13 cellular contexts compared by ENCODE assay signal in genomic region chr1:98884864-98885263, GRCh38.
"Had no signal": no experiment of that assay in that cellular context is flagged by ENCODE, and none has a peak within 500 bp of the region (broad histone marks: within the 10 kb centered on the region; RNA-seq: fewer than 3 reads in every experiment).

No MANE protein-coding gene starts in this region.

- H3K36me3 Mint-ChIP-seq: stimulated activated naive B cell treated with anti-CD40 and anti-IgM and Interleukin-4, amounts not matched to agents 10 μg/mL and 1 μg/mL and 100 μg/mL, for 72 hours had no signal

- H3K36me3 ChIP-seq: esophagus squamous epithelium, tibial artery, uterus had no signal

- H3K9me3 Mint-ChIP-seq: natural killer cell treated with Interleukin-12 subunit alpha and Interleukin-12 subunit beta and Interleukin-15 and Interleukin-18, amount 100 ng/mL, for 72 hours had no signal

- H3K4me3 ChIP-seq: esophagus squamous epithelium, tibial artery, uterus had no signal

- H3K4me1 Mint-ChIP-seq: stimulated activated naive B cell treated with anti-CD40 and anti-IgM and Interleukin-4, amounts not matched to agents 10 μg/mL and 1 μg/mL and 100 μg/mL, for 72 hours had no signal

- H3K4me1 ChIP-seq: esophagus squamous epithelium, tibial artery, uterus had no signal

- H3K27me3 ChIP-seq: esophagus squamous epithelium, tibial artery, uterus had no signal

- DNase-seq: activated CD4-positive, CD25-positive, alpha-beta regulatory T cell treated with anti-CD3 and anti-CD28 coated beads, Interleukin-2, amount 50 U/mL, for 72 hours; activated naive CD4-positive, alpha-beta T cell treated with anti-CD3 and anti-CD28 coated beads for 36 hours; activated T-cell treated with anti-CD3 and anti-CD28 coated beads for 4 hours; esophagus squamous epithelium; foreskin melanocyte; mesenchymal stem cell; nucleus accumbens; stimulated activated CD4-positive, alpha-beta T cell treated with anti-CD3 and anti-CD28 coated beads, Interleukin-2, amount 100 ng/mL, for 48 hours; stimulated activated naive B cell treated with anti-CD40 and anti-IgM and Interleukin-4, amounts not matched to agents 10 μg/mL and 1 μg/mL and 100 μg/mL, for 72 hours; T-helper 9 cell; tibial artery; uterus had no signal

- H3K27ac ChIP-seq: esophagus squamous epithelium, tibial artery, uterus had no signal

- ATAC-seq: natural killer cell treated with Interleukin-12 subunit alpha and Interleukin-12 subunit beta and Interleukin-15 and Interleukin-18, amount 100 ng/mL, for 72 hours; stimulated activated naive B cell treated with anti-CD40 and anti-IgM and Interleukin-4, amounts not matched to agents 10 μg/mL and 1 μg/mL and 100 μg/mL, for 72 hours had no signal

- H3K4me3 Mint-ChIP-seq: activated naive CD4-positive, alpha-beta T cell treated with anti-CD3 and anti-CD28 coated beads for 36 hours; natural killer cell treated with Interleukin-12 subunit alpha and Interleukin-12 subunit beta and Interleukin-15 and Interleukin-18, amount 100 ng/mL, for 72 hours; stimulated activated naive B cell treated with anti-CD40 and anti-IgM and Interleukin-4, amounts not matched to agents 10 μg/mL and 1 μg/mL and 100 μg/mL, for 72 hours had no signal

- H3K27ac Mint-ChIP-seq: activated naive CD4-positive, alpha-beta T cell treated with anti-CD3 and anti-CD28 coated beads for 36 hours; natural killer cell treated with Interleukin-12 subunit alpha and Interleukin-12 subunit beta and Interleukin-15 and Interleukin-18, amount 100 ng/mL, for 72 hours; stimulated activated naive B cell treated with anti-CD40 and anti-IgM and Interleukin-4, amounts not matched to agents 10 μg/mL and 1 μg/mL and 100 μg/mL, for 72 hours had no signal

- H3K27me3 Mint-ChIP-seq: natural killer cell treated with Interleukin-12 subunit alpha and Interleukin-12 subunit beta and Interleukin-15 and Interleukin-18, amount 100 ng/mL, for 72 hours had no signal

- H3K9me3 ChIP-seq: tibial artery, uterus had no signal
